1 cellular context compared by ENCODE assay signal in genomic region chr12:1639538-1639937, GRCh38.
TF ChIP-seq lines count a peak whose summit lies in the region.

No MANE protein-coding gene starts in this region.

TF ChIP-seq in GM23338, 12 proteins besides CTCF, POLR2A, EP300 and RAD21 (continued from another document):
- TF ChIP-seq, protein P1, sequence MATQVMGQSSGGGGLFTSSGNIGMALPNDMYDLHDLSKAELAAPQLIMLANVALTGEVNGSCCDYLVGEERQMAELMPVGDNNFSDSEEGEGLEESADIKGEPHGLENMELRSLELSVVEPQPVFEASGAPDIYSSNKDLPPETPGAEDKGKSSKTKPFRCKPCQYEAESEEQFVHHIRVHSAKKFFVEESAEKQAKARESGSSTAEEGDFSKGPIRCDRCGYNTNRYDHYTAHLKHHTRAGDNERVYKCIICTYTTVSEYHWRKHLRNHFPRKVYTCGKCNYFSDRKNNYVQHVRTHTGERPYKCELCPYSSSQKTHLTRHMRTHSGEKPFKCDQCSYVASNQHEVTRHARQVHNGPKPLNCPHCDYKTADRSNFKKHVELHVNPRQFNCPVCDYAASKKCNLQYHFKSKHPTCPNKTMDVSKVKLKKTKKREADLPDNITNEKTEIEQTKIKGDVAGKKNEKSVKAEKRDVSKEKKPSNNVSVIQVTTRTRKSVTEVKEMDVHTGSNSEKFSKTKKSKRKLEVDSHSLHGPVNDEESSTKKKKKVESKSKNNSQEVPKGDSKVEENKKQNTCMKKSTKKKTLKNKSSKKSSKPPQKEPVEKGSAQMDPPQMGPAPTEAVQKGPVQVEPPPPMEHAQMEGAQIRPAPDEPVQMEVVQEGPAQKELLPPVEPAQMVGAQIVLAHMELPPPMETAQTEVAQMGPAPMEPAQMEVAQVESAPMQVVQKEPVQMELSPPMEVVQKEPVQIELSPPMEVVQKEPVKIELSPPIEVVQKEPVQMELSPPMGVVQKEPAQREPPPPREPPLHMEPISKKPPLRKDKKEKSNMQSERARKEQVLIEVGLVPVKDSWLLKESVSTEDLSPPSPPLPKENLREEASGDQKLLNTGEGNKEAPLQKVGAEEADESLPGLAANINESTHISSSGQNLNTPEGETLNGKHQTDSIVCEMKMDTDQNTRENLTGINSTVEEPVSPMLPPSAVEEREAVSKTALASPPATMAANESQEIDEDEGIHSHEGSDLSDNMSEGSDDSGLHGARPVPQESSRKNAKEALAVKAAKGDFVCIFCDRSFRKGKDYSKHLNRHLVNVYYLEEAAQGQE (IDR thresholded peaks at IDR 0.05; ENCODE audit: unreplicated experiment): no peak
- no peak for TF ChIP-seq STAT1 (IDR thresholded peaks at IDR 0.05; ENCODE audit: unreplicated experiment)
- TF ChIP-seq NANOG (IDR thresholded peaks at IDR 0.05; ENCODE audit: borderline replicate concordance): no peak
- TF ChIP-seq, protein P2, sequence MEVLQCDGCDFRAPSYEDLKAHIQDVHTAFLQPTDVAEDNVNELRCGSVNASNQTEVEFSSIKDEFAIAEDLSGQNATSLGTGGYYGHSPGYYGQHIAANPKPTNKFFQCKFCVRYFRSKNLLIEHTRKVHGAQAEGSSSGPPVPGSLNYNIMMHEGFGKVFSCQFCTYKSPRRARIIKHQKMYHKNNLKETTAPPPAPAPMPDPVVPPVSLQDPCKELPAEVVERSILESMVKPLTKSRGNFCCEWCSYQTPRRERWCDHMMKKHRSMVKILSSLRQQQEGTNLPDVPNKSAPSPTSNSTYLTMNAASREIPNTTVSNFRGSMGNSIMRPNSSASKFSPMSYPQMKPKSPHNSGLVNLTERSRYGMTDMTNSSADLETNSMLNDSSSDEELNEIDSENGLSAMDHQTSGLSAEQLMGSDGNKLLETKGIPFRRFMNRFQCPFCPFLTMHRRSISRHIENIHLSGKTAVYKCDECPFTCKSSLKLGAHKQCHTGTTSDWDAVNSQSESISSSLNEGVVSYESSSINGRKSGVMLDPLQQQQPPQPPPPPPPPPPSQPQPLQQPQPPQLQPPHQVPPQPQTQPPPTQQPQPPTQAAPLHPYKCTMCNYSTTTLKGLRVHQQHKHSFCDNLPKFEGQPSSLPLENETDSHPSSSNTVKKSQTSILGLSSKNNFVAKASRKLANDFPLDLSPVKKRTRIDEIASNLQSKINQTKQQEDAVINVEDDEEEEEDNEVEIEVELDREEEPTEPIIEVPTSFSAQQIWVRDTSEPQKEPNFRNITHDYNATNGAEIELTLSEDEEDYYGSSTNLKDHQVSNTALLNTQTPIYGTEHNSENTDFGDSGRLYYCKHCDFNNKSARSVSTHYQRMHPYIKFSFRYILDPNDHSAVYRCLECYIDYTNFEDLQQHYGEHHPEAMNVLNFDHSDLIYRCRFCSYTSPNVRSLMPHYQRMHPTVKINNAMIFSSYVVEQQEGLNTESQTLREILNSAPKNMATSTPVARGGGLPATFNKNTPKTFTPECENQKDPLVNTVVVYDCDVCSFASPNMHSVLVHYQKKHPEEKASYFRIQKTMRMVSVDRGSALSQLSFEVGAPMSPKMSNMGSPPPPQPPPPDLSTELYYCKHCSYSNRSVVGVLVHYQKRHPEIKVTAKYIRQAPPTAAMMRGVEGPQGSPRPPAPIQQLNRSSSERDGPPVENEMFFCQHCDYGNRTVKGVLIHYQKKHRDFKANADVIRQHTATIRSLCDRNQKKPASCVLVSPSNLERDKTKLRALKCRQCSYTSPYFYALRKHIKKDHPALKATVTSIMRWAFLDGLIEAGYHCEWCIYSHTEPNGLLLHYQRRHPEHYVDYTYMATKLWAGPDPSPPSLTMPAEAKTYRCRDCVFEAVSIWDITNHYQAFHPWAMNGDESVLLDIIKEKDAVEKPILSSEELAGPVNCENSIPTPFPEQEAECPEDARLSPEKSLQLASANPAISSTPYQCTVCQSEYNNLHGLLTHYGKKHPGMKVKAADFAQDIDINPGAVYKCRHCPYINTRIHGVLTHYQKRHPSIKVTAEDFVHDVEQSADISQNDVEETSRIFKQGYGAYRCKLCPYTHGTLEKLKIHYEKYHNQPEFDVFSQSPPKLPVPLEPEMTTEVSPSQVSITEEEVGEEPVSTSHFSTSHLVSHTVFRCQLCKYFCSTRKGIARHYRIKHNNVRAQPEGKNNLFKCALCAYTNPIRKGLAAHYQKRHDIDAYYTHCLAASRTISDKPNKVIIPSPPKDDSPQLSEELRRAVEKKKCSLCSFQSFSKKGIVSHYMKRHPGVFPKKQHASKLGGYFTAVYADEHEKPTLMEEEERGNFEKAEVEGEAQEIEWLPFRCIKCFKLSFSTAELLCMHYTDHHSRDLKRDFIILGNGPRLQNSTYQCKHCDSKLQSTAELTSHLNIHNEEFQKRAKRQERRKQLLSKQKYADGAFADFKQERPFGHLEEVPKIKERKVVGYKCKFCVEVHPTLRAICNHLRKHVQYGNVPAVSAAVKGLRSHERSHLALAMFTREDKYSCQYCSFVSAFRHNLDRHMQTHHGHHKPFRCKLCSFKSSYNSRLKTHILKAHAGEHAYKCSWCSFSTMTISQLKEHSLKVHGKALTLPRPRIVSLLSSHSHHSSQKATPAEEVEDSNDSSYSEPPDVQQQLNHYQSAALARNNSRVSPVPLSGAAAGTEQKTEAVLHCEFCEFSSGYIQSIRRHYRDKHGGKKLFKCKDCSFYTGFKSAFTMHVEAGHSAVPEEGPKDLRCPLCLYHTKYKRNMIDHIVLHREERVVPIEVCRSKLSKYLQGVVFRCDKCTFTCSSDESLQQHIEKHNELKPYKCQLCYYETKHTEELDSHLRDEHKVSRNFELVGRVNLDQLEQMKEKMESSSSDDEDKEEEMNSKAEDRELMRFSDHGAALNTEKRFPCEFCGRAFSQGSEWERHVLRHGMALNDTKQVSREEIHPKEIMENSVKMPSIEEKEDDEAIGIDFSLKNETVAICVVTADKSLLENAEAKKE (CRISPR knock-in tag; IDR thresholded peaks at IDR 0.05): no peak
TF ChIP-seq in GM23338: peak in this region for 0.
